Comparison of ENCODE assay signal across 2 cellular contexts in genomic region chr3:44954962-44955361, GRCh38.
A peak's percentile ranks its signal among the peaks of the same experiment; 100 is the strongest.
TF ChIP-seq lines count a peak whose summit lies in the region.

No MANE protein-coding gene starts in this region.

TF ChIP-seq in IMR-90, 13 proteins besides CTCF, POLR2A, EP300 and RAD21:
- TF ChIP-seq FOS (IDR thresholded peaks at IDR 0.05; ENCODE audit: low read depth, low read length) (peak; percentile 35; the same call in 1 of the 2 replicates), CHD1 (IDR thresholded peaks at IDR 0.05; ENCODE audit: low read depth, low read length) (no peak), CEBPB (IDR thresholded peaks at IDR 0.05; ENCODE audit: low read depth, low read length) (peak; percentile 6; the same call in 1 of the 2 replicates)

TF ChIP-seq in endothelial cell of umbilical vein, 7 proteins besides CTCF, POLR2A, EP300 and RAD21:
- TF ChIP-seq FOS (IDR thresholded peaks at IDR 0.05; ENCODE audit: borderline replicate concordance, insufficient read depth, low read length) (peak; percentile 79), MAX (IDR thresholded peaks at IDR 0.05; ENCODE audit: insufficient read depth, insufficient read length) (no peak), JUN (IDR thresholded peaks at IDR 0.05; ENCODE audit: borderline replicate concordance, insufficient read depth, insufficient read length, low read depth) (peak; percentile 62)
